In the genomic region with DNA sequence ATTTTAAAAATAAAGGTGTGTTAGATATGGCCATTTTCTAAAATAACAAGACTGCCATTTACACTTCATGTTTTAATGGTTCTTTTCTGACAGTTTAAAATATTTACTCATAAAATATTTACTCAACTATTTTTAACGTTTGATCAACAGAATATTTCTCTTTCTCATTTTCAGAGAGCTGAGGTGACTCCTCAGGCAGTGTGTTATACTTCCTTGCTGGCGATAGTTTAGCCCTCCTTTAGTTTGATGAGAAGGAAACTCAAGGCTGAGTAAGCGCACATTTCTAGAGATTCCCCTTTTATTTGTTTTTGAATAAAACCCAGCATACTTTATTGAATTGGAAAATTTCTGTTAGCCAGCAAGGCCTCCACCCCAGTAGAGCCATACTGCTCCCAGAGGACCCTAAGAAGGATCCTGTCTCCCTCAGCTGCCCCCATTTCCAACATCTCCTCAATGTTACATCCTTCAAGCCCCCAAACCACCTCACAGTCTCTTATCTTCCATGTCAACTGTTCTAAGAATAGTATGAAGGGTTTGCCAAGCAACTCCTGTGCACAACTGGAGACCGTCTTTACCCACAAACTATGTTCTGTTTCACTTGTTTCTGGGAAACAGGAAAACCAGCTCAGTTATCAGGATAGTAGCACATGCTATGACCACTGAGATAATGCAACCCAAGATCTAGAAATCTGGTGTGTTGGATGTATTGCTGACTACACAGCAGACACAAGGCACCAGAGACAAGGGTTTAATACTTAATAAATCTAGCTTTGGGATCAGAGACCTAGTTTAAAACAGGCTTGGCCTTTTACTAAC, we compare ENCODE assay signal across 21 cellular contexts.
"Had no signal": no experiment of that assay in that cellular context is flagged by ENCODE, and none has a peak within 500 bp of the region (broad histone marks: within the 10 kb centered on the region; RNA-seq: fewer than 3 reads in every experiment).

No MANE protein-coding gene starts in this region.

- FAIRE-seq: small intestine had no signal

- H3K36me3 ChIP-seq: gastroesophageal sphincter had no signal

- H3K36me3 Mint-ChIP-seq: activated CD4-positive, alpha-beta memory T cell treated with anti-CD3 and anti-CD28 coated beads for 36 hours; activated CD8-positive, alpha-beta memory T cell treated with anti-CD3 and anti-CD28 coated beads, Interleukin-2, amount 10 ng/mL, durations not matched to agents 7 days and 5 days; memory B cell; naive thymus-derived CD8-positive, alpha-beta T cell had no signal

- H3K4me1 Mint-ChIP-seq: activated CD4-positive, alpha-beta T cell treated with anti-CD3 and anti-CD28 coated beads for 36 hours; activated CD8-positive, alpha-beta memory T cell treated with anti-CD3 and anti-CD28 coated beads, Interleukin-2, amount 10 ng/mL, durations not matched to agents 7 days and 5 days; central memory CD8-positive, alpha-beta T cell; memory B cell; naive thymus-derived CD8-positive, alpha-beta T cell had no signal

- H3K9me3 Mint-ChIP-seq: activated CD4-positive, alpha-beta memory T cell treated with anti-CD3 and anti-CD28 coated beads for 36 hours; activated T-cell treated with anti-CD3 and anti-CD28 coated beads, Interleukin-2, amount 50 U/mL, for 4 hours; central memory CD8-positive, alpha-beta T cell; memory B cell; naive thymus-derived CD8-positive, alpha-beta T cell; T-helper 2 cell treated with Interferon-gamma antibody and Interleukin-4, amounts not matched to agents 5 μg/mL and 100 μg/mL, for 36 hours had no signal

- H3K27me3 ChIP-seq: gastroesophageal sphincter had no signal

- H3K27ac ChIP-seq: gastroesophageal sphincter, parathyroid adenoma had no signal

- ATAC-seq: activated CD4-positive, alpha-beta T cell treated with anti-CD3 and anti-CD28 coated beads for 36 hours; activated CD8-positive, alpha-beta memory T cell treated with anti-CD3 and anti-CD28 coated beads, Interleukin-2, amount 10 ng/mL, durations not matched to agents 7 days and 5 days; activated T-cell treated with anti-CD3 and anti-CD28 coated beads, Interleukin-2, amount 50 U/mL, for 4 hours; gastroesophageal sphincter; left lobe of liver; naive thymus-derived CD8-positive, alpha-beta T cell; stimulated activated naive CD8-positive, alpha-beta T cell treated with anti-CD3 and anti-CD28 coated beads, Interleukin-15, Interleukin-2, amounts not matched to agents 100 U/mL and 50 U/mL, for 24 hours had no signal

- DNase-seq: activated CD4-positive, alpha-beta memory T cell treated with anti-CD3 and anti-CD28 coated beads for 36 hours; activated CD4-positive, alpha-beta T cell treated with anti-CD3 and anti-CD28 coated beads for 36 hours; activated CD8-positive, alpha-beta memory T cell treated with anti-CD3 and anti-CD28 coated beads, Interleukin-2, amount 10 ng/mL, durations not matched to agents 7 days and 5 days; activated effector memory CD4-positive, alpha-beta T cell treated with Interleukin-2 at 50 U/mL for 16 hours; activated naive CD4-positive, alpha-beta T cell treated with anti-CD3 and anti-CD28 coated beads, Interleukin-2, amount 50 U/mL, for 16 hours; activated T-cell treated with anti-CD3 and anti-CD28 coated beads, Interleukin-2, amount 50 U/mL, for 4 hours; effector CD8-positive, alpha-beta T cell; islet precursor cell; naive thymus-derived CD8-positive, alpha-beta T cell; small intestine; stimulated activated CD4-positive, alpha-beta T cell treated with anti-CD3 and anti-CD28 coated beads, Interleukin-4, amount 100 ng/mL, for 4 hours; stimulated activated CD8-positive, alpha-beta memory T cell treated with anti-CD3 and anti-CD28 coated beads, Interleukin-4, amount 100 ng/mL, for 48 hours; stimulated activated naive CD8-positive, alpha-beta T cell treated with anti-CD3 and anti-CD28 coated beads, Interleukin-15, Interleukin-2, amounts not matched to agents 100 U/mL and 50 U/mL, for 24 hours; SW 1271; trophoblast cell had no signal

- H3K9me3 ChIP-seq: gastroesophageal sphincter had no signal

- H3K4me1 ChIP-seq: parathyroid adenoma had no signal

- H3K27ac Mint-ChIP-seq: activated CD4-positive, alpha-beta memory T cell treated with anti-CD3 and anti-CD28 coated beads for 36 hours; activated CD4-positive, alpha-beta T cell treated with anti-CD3 and anti-CD28 coated beads for 36 hours; activated CD8-positive, alpha-beta memory T cell treated with anti-CD3 and anti-CD28 coated beads, Interleukin-2, amount 10 ng/mL, durations not matched to agents 7 days and 5 days; memory B cell; naive thymus-derived CD8-positive, alpha-beta T cell; T-helper 2 cell treated with Interferon-gamma antibody and Interleukin-4, amounts not matched to agents 5 μg/mL and 100 μg/mL, for 36 hours had no signal

- H3K4me3 Mint-ChIP-seq: activated CD4-positive, alpha-beta memory T cell treated with anti-CD3 and anti-CD28 coated beads for 36 hours; activated CD4-positive, alpha-beta T cell treated with anti-CD3 and anti-CD28 coated beads for 36 hours; activated CD8-positive, alpha-beta memory T cell treated with anti-CD3 and anti-CD28 coated beads, Interleukin-2, amount 10 ng/mL, durations not matched to agents 7 days and 5 days; activated T-cell treated with anti-CD3 and anti-CD28 coated beads, Interleukin-2, amount 50 U/mL, for 4 hours; central memory CD8-positive, alpha-beta T cell; memory B cell; naive thymus-derived CD8-positive, alpha-beta T cell; T-helper 2 cell treated with Interferon-gamma antibody and Interleukin-4, amounts not matched to agents 5 μg/mL and 100 μg/mL, for 36 hours had no signal

- H3K4me3 ChIP-seq: gastroesophageal sphincter had no signal
